1 cellular context compared by ENCODE assay signal in genomic region chr13:20997301-20998061, GRCh38.
TF ChIP-seq lines count a peak whose summit lies in the region.

No MANE protein-coding gene starts in this region.

TF ChIP-seq in SK-N-SH, 30 proteins besides CTCF, POLR2A, EP300 and RAD21 (continued from another document):
- TF ChIP-seq POLR2AphosphoS5 (IDR thresholded peaks at IDR 0.05; ENCODE audit: low read depth, low read length), result peak; percentile 53; the same call in 1 of the 2 replicates
- peak; percentile 85 for TF ChIP-seq TCF12 (IDR thresholded peaks at IDR 0.05)
- TF ChIP-seq TEAD4 (IDR thresholded peaks at IDR 0.05; ENCODE audit: borderline replicate concordance, insufficient read depth), result peak; percentile 91; the same call in 1 of the 2 replicates
- TF ChIP-seq ELF1 (IDR thresholded peaks at IDR 0.05), result peak; percentile 74; the same call in 1 of the 2 replicates
- TF ChIP-seq USF2 (IDR thresholded peaks at IDR 0.05; ENCODE audit: borderline replicate concordance, low read depth, low read length), result no peak
- TF ChIP-seq SMC3 (IDR thresholded peaks at IDR 0.05; ENCODE audit: low read depth, low read length), result no peak
- no peak for TF ChIP-seq RCOR1 (IDR thresholded peaks at IDR 0.05; ENCODE audit: low read length)
- TF ChIP-seq RFX5 (IDR thresholded peaks at IDR 0.05; ENCODE audit: low read length), result no peak
- TF ChIP-seq YY1 (IDR thresholded peaks at IDR 0.05; ENCODE audit: low read depth), result no peak
- peak; percentile 62; the same call in 1 of the 2 replicates for TF ChIP-seq FOSL2 (IDR thresholded peaks at IDR 0.05; ENCODE audit: borderline replicate concordance, low read depth)
- no peak for TF ChIP-seq EZH2phosphoT487 (IDR thresholded peaks at IDR 0.05; ENCODE audit: borderline replicate concordance, low read depth)
- TF ChIP-seq JUND (IDR thresholded peaks at IDR 0.05), result peak; percentile 85
TF ChIP-seq in SK-N-SH: peak in this region for 13.
